ENCODE assay signal across 25 cellular contexts in the genomic region with DNA sequence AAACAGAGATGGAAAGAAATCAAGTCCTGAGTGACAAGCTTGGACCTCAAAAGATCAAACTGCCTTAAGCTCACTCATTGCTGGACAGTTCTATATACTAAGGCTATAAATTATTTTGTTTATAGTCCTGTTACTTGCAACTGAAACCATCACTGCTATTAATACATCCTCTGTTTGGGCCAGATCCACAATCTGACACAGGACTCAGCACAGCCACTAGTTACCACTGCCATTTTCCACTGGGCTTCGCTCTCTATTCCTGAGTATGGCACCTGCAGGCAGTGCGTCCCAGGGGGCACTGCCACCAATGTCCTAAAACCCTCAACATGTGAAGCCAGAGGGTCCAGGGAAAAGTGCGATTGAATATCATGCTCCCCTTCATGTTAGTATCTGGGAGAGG. TPM values are rescaled to one million over a fixed set of nuclear protein-coding genes. Genes with fewer than 3 reads are reported as not detected.
"Had no signal": no experiment of that assay in that cellular context is flagged by ENCODE, and none has a peak within 500 bp of the region (broad histone marks: within the 10 kb centered on the region; RNA-seq: fewer than 3 reads in every experiment).

No MANE protein-coding gene starts in this region.

- H3K4me1 ChIP-seq: ascending aorta, heart left ventricle, lower lobe of right lung, upper lobe of left lung had no signal

- DNase-seq: activated B cell treated with CpG ODN at 0.5 μM for 24 hours; activated CD4-positive, alpha-beta T cell treated with anti-CD3 and anti-CD28 coated beads for 36 hours; activated CD4-positive, alpha-beta T cell treated with anti-CD3 and anti-CD28 coated beads, Interleukin-2, amount 50 U/mL, for 4 hours; activated CD8-positive, alpha-beta memory T cell treated with anti-CD3 and anti-CD28 coated beads for 24 hours; activated CD8-positive, alpha-beta memory T cell treated with anti-CD3 and anti-CD28 coated beads, Interleukin-2, amount 50 U/mL, for 4 hours; activated T-cell treated with anti-CD3 and anti-CD28 coated beads, Interleukin-2, amount 50 U/mL, for 24 hours; brain microvascular endothelial cell; cortex of kidney; heart left ventricle; left colon; lower lobe of right lung; mesendoderm; naive thymus-derived CD4-positive, alpha-beta T cell; right cardiac atrium; stimulated activated CD4-positive, alpha-beta T cell treated with anti-CD3 and anti-CD28 coated beads, Interleukin-12 subunit alpha, Interleukin-12 subunit beta, amount 100 ng/mL, for 4 hours; stimulated activated CD4-positive, alpha-beta T cell treated with anti-CD3 and anti-CD28 coated beads, Interleukin-4, amount 100 ng/mL, for 4 hours; stimulated activated naive CD8-positive, alpha-beta T cell treated with anti-CD3 and anti-CD28 coated beads, Interleukin-15, Interleukin-2, amounts not matched to agents 100 U/mL and 50 U/mL, for 24 hours; T-helper 17 cell; upper lobe of left lung had no signal

- H3K4me1 Mint-ChIP-seq: activated B cell treated with CpG ODN at 0.5 μM for 24 hours; activated CD4-positive, alpha-beta T cell treated with anti-CD3 and anti-CD28 coated beads for 36 hours; central memory CD8-positive, alpha-beta T cell; naive thymus-derived CD4-positive, alpha-beta T cell; neural crest cell; T-helper 17 cell had no signal

- H3K27me3 ChIP-seq: ascending aorta, brain microvascular endothelial cell, upper lobe of left lung had no signal

- H3K36me3 ChIP-seq: ascending aorta, brain microvascular endothelial cell, heart left ventricle, lower lobe of right lung, upper lobe of left lung had no signal

- H3K4me3 Mint-ChIP-seq: activated B cell treated with CpG ODN at 0.5 μM for 24 hours; activated CD4-positive, alpha-beta T cell treated with anti-CD3 and anti-CD28 coated beads for 36 hours; activated T-cell treated with anti-CD3 and anti-CD28 coated beads, Interleukin-2, amount 50 U/mL, for 24 hours; activated T-helper 17 cell treated with anti-CD3 and anti-CD28 coated beads, Interleukin-2, amount 50 U/mL, for 72 hours; central memory CD8-positive, alpha-beta T cell; naive thymus-derived CD4-positive, alpha-beta T cell; neural crest cell; T-helper 17 cell had no signal

- H3K27ac Mint-ChIP-seq: activated B cell treated with CpG ODN at 0.5 μM for 24 hours; activated CD4-positive, alpha-beta T cell treated with anti-CD3 and anti-CD28 coated beads for 36 hours; activated naive CD4-positive, alpha-beta T cell treated with anti-CD3 and anti-CD28 coated beads, Interleukin-2, amount 50 U/mL, for 72 hours; activated T-cell treated with anti-CD3 and anti-CD28 coated beads, Interleukin-2, amount 50 U/mL, for 24 hours; activated T-helper 17 cell treated with anti-CD3 and anti-CD28 coated beads, Interleukin-2, amount 50 U/mL, for 72 hours; naive thymus-derived CD4-positive, alpha-beta T cell; progenitor cell of endocrine pancreas; T-helper 17 cell had no signal

- ATAC-seq: activated CD4-positive, alpha-beta T cell treated with anti-CD3 and anti-CD28 coated beads for 36 hours; activated naive CD4-positive, alpha-beta T cell treated with anti-CD3 and anti-CD28 coated beads, Interleukin-2, amount 50 U/mL, for 72 hours; activated T-helper 17 cell treated with anti-CD3 and anti-CD28 coated beads, Interleukin-2, amount 50 U/mL, for 72 hours; heart left ventricle; left colon; lower lobe of right lung; naive thymus-derived CD4-positive, alpha-beta T cell; right cardiac atrium; stimulated activated naive CD8-positive, alpha-beta T cell treated with anti-CD3 and anti-CD28 coated beads, Interleukin-15, Interleukin-2, amounts not matched to agents 100 U/mL and 50 U/mL, for 24 hours; T-helper 17 cell had no signal

- H3K4me3 ChIP-seq: ascending aorta, heart left ventricle, lower lobe of right lung, upper lobe of left lung had no signal

- H3K9me3 Mint-ChIP-seq: activated B cell treated with CpG ODN at 0.5 μM for 24 hours; activated naive CD4-positive, alpha-beta T cell treated with anti-CD3 and anti-CD28 coated beads, Interleukin-2, amount 50 U/mL, for 72 hours; activated T-cell treated with anti-CD3 and anti-CD28 coated beads, Interleukin-2, amount 50 U/mL, for 24 hours; central memory CD8-positive, alpha-beta T cell; neural crest cell had no signal

- H3K9me3 ChIP-seq: ascending aorta, heart left ventricle, lower lobe of right lung, upper lobe of left lung had no signal

- H3K27me3 Mint-ChIP-seq: activated B cell treated with CpG ODN at 0.5 μM for 24 hours had no signal

- H3K27ac ChIP-seq: ascending aorta, brain microvascular endothelial cell, heart left ventricle, lower lobe of right lung, upper lobe of left lung had no signal

- H3K36me3 Mint-ChIP-seq: activated naive CD4-positive, alpha-beta T cell treated with anti-CD3 and anti-CD28 coated beads, Interleukin-2, amount 50 U/mL, for 72 hours; naive thymus-derived CD4-positive, alpha-beta T cell had no signal

RNA-seq across cellular contexts. Expression of gene CYP26B1, which starts 52.3 kb away (rescaled TPM):
- total RNA-seq: activated B cell treated with CpG ODN at 0.5 μM for 24 hours; activated CD4-positive, alpha-beta T cell treated with anti-CD3 and anti-CD28 coated beads for 36 hours; naive thymus-derived CD4-positive, alpha-beta T cell; T-helper 17 cell had no signal
